19 cellular contexts compared by ENCODE assay signal in the genomic region with DNA sequence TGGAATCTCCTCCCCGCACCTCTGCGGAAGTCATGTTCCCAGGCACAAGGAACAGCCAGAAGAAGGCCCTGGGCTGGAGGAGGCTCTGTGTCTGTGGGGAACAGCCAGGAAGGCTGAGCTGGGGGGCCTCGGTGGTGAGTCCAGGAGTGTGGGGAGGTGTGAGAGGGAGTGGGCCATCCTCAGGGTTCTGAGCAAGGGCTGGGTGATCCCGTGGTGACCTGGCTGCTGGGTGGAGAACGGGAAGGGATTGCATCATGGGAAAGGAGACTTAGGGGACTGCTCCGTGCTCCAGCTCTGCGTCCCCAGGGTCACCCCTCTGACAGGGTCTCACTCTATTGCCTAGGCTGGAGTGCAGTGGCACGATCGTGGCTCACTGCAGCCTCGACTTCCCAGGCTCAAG. TPM values are rescaled to one million over a fixed set of nuclear protein-coding genes. Genes with fewer than 3 reads are reported as not detected.
DNase-seq lines count a peak whose midpoint lies in the region; ATAC-seq and TF ChIP-seq lines count a peak whose summit lies in the region.
"Had no signal": no experiment of that assay in that cellular context is flagged by ENCODE, and none has a peak within 500 bp of the region (broad histone marks: within the 10 kb centered on the region; RNA-seq: fewer than 3 reads in every experiment).

No MANE protein-coding gene starts in this region.

- no peaks in the 10 kb centered on the region for H4K20me1 ChIP-seq in PC-9 (ENCODE audit: insufficient read depth)
- no peaks in the 10 kb centered on the region for H4K20me1 ChIP-seq in hepatocyte (ENCODE audit: insufficient read depth, poor library complexity, severe bottlenecking)

- intact Hi-C loops in PC-9 (cut with micrococcal nuclease; ENCODE audit: unreplicated experiment) = no loop called here
- intact Hi-C loops in activated CD8-positive, alpha-beta T cell treated with anti-CD3 and anti-CD28 coated beads for 36 hours (cut with micrococcal nuclease) = no loop called here
- intact Hi-C loops in ovary (cut with DNase I) = no loop called here

- no peak overlapping the region for H3K4me3 ChIP-seq in PC-9
- H3K4me3 ChIP-seq in adipocyte (ENCODE audit: low read length) = no peak overlapping the region
- H3K4me3 ChIP-seq in hepatocyte = no peak overlapping the region
- H3K4me3 ChIP-seq in suprapubic skin = no peak overlapping the region
- H3K4me3 ChIP-seq in ovary = no peak overlapping the region
- H3K4me3 ChIP-seq: HAP-1 had no signal

- H3K79me2 ChIP-seq in PC-9 (ENCODE audit: low read depth) (no peaks in the 10 kb centered on the region), hepatocyte (no peaks in the 10 kb centered on the region)

- H3K4me3 Mint-ChIP-seq in activated CD8-positive, alpha-beta T cell treated with anti-CD3 and anti-CD28 coated beads for 36 hours = no peak overlapping the region
- H3K4me3 Mint-ChIP-seq: CD4-positive, CD25-positive, alpha-beta regulatory T cell had no signal

- no peak overlapping the region for H3K27ac Mint-ChIP-seq in activated CD8-positive, alpha-beta T cell treated with anti-CD3 and anti-CD28 coated beads for 36 hours

- no peaks in the 10 kb centered on the region for H3K27me3 Mint-ChIP-seq in activated CD8-positive, alpha-beta T cell treated with anti-CD3 and anti-CD28 coated beads for 36 hours
- H3K27me3 Mint-ChIP-seq: CD4-positive, CD25-positive, alpha-beta regulatory T cell had no signal

- H3K4me2 ChIP-seq in PC-9 (no peak overlapping the region), hepatocyte (no peak overlapping the region)
- H3K4me2 ChIP-seq: KMS-11 had no signal

- TF ChIP-seq POLR2A in suprapubic skin (IDR thresholded peaks at IDR 0.05) (no peak), ovary (IDR thresholded peaks at IDR 0.05) (no peak)

- DNase-seq in PC-9 (no peak), adipocyte (ENCODE audit: low read depth) (no peak), hepatocyte (ENCODE audit: low spot score) (no peak), suprapubic skin (ENCODE audit: low spot score in 2 of 2) (no peak), DMS 273 treated with DMSO at 0.1 percent for 48 hours (lab: John Stamatoyannopoulos, UW) (no peak), ovary (no peak)
- no peak for DNase-seq in activated CD8-positive, alpha-beta T cell treated with anti-CD3 and anti-CD28 coated beads for 36 hours
- DNase-seq: CD4-positive, CD25-positive, alpha-beta regulatory T cell; DMS79; NCI-H1694; NCI-H2081; NCI-H2171; NCI-H524 treated with DMSO at 0.1 percent for 48 hours; SIG-M5 had no signal

- H3K9me3 ChIP-seq in PC-9 (ENCODE audit: insufficient read depth, low read depth) (no peaks in the 10 kb centered on the region), adipocyte (ENCODE audit: control insufficient read depth, low read length) (no peaks in the 10 kb centered on the region), hepatocyte (ENCODE audit: low read depth) (no peaks in the 10 kb centered on the region), suprapubic skin (no peaks in the 10 kb centered on the region), ovary (no peaks in the 10 kb centered on the region)
- H3K9me3 ChIP-seq: HAP-1 had no signal

- no peaks in the 10 kb centered on the region for H3K4me1 Mint-ChIP-seq in activated CD8-positive, alpha-beta T cell treated with anti-CD3 and anti-CD28 coated beads for 36 hours (ENCODE audit: low read depth)
- H3K4me1 Mint-ChIP-seq: CD4-positive, CD25-positive, alpha-beta regulatory T cell had no signal

- TF ChIP-seq CTCF in PC-9 (conservative IDR thresholded peaks at IDR 0.05) = no peak
- no peak for TF ChIP-seq CTCF in hepatocyte (IDR thresholded peaks at IDR 0.05; ENCODE audit: poor library complexity)
- TF ChIP-seq CTCF in suprapubic skin (IDR thresholded peaks at IDR 0.05) = no peak
- TF ChIP-seq CTCF in activated CD8-positive, alpha-beta T cell treated with anti-CD3 and anti-CD28 coated beads for 36 hours (IDR thresholded peaks at IDR 0.05) = no peak
- no peak for TF ChIP-seq CTCF in ovary (IDR thresholded peaks at IDR 0.05)

- CTCF ChIA-PET in PC-9 (lab: Charles Lee) = no interaction called here
- CTCF ChIA-PET in activated CD8-positive, alpha-beta T cell treated with anti-CD3 and anti-CD28 coated beads for 36 hours (lab: Charles Lee) = no interaction called here

- WGBS in hepatocyte (ENCODE audit: low lambda C conversion rate, missing lambda C conversion rate) = 97% methylated on average over 10 of the region's 10 CpGs
- WGBS in suprapubic skin = 90% methylated on average over 10 of the region's 10 CpGs
- 88 to 93% (median 93%) methylated on average over 10 of the region's 10 CpGs for WGBS in ovary, 3 donors

- H3K36me3 Mint-ChIP-seq in activated CD8-positive, alpha-beta T cell treated with anti-CD3 and anti-CD28 coated beads for 36 hours (ENCODE audit: low read depth) = peaks cover 19% of the 10 kb centered on the region

- H3K36me3 ChIP-seq in PC-9 (ENCODE audit: low read depth) (no peaks in the 10 kb centered on the region; the same call in 1 of the 2 replicates), adipocyte (ENCODE audit: control insufficient read depth, insufficient read depth, low read length, severe bottlenecking) (peaks cover 44% of the 10 kb centered on the region), hepatocyte (replicated peaks; ENCODE audit: insufficient read depth, low read depth) (no peaks in the 10 kb centered on the region), suprapubic skin (peaks cover 29% of the 10 kb centered on the region), ovary (no peaks in the 10 kb centered on the region)

- H3K27me3 ChIP-seq in PC-9 (ENCODE audit: insufficient read depth, low read depth) (no peaks in the 10 kb centered on the region), adipocyte (replicated peaks; ENCODE audit: control insufficient read depth, insufficient read depth, low read length) (no peaks in the 10 kb centered on the region), hepatocyte (no peaks in the 10 kb centered on the region), suprapubic skin (no peaks in the 10 kb centered on the region), ovary (no peaks in the 10 kb centered on the region)

- peaks cover 17% of the 10 kb centered on the region for H3F3A ChIP-seq in PC-9 (ENCODE audit: insufficient read depth, low read depth)

- H3K9me3 Mint-ChIP-seq in activated CD8-positive, alpha-beta T cell treated with anti-CD3 and anti-CD28 coated beads for 36 hours = no peaks in the 10 kb centered on the region
- H3K9me3 Mint-ChIP-seq: CD4-positive, CD25-positive, alpha-beta regulatory T cell had no signal

- peak overlapping the region; percentile 72 for H3K9ac ChIP-seq in adipocyte (ENCODE audit: low read length)
- H3K9ac ChIP-seq: KMS-11 had no signal

- no peaks in the 10 kb centered on the region for H3K9me2 ChIP-seq in PC-9 (ENCODE audit: insufficient read depth)
- no peaks in the 10 kb centered on the region for H3K9me2 ChIP-seq in hepatocyte (replicated peaks; ENCODE audit: insufficient read depth)

- POLR2A ChIA-PET in PC-9 (lab: Charles Lee; ENCODE audit: unreplicated experiment) = no interaction called here
- POLR2A ChIA-PET in activated CD8-positive, alpha-beta T cell treated with anti-CD3 and anti-CD28 coated beads for 36 hours (lab: Charles Lee) = no interaction called here

- H3K27ac ChIP-seq in PC-9 = peak overlapping the region; percentile 87
- H3K27ac ChIP-seq in hepatocyte = peak overlapping the region; percentile 81
- H3K27ac ChIP-seq in suprapubic skin = peak overlapping the region; percentile 77
- no peak overlapping the region for H3K27ac ChIP-seq in ovary
- H3K27ac ChIP-seq: HL-60, KMS-11 had no signal

- no peak for ATAC-seq in activated CD8-positive, alpha-beta T cell treated with anti-CD3 and anti-CD28 coated beads for 36 hours
- no peak for ATAC-seq in GM18502 (IDR thresholded peaks at IDR 0.05; ENCODE audit: poor library complexity, unreplicated experiment)
- ATAC-seq: SK-N-SH treated with all-trans-retinoic acid at 6 μM for 48 hours had no signal

- peaks cover 13% of the 10 kb centered on the region for H3K4me1 ChIP-seq in PC-9 (replicated peaks; ENCODE audit: insufficient read depth)
- peaks cover 17% of the 10 kb centered on the region for H3K4me1 ChIP-seq in adipocyte (ENCODE audit: control insufficient read depth, insufficient read depth, low read length)
- no peaks in the 10 kb centered on the region for H3K4me1 ChIP-seq in hepatocyte (ENCODE audit: insufficient read depth)
- H3K4me1 ChIP-seq in suprapubic skin = peaks cover 34% of the 10 kb centered on the region
- no peaks in the 10 kb centered on the region for H3K4me1 ChIP-seq in ovary (ENCODE audit: insufficient read depth)
- H3K4me1 ChIP-seq: HAP-1 had no signal

- H2AFZ ChIP-seq in PC-9 (no peak overlapping the region), hepatocyte (no peak overlapping the region)

- BruUV-seq in PC-9 (replicated peaks; lab: Mats Ljungman, UMichigan) = no TSS peak

- TF ChIP-seq EP300 in suprapubic skin (IDR thresholded peaks at IDR 0.05) (no peak), ovary (IDR thresholded peaks at IDR 0.05) (no peak)

RNA-seq across cellular contexts. Expression of a gene that starts 13.8 kb away (rescaled TPM):
- total RNA-seq in PC-9 (2021) (46.8 and 48.5 TPM in 2 replicates), hepatocyte (20.6 and 24.2 TPM in 2 replicates), suprapubic skin (100 to 1,000 TPM in 1 of 4 donors, 10 to 100 TPM in 3; 69.0 to 103 (median 77.0) TPM), ovary (10 to 100 TPM in 6 of 7 donors, 1 to 10 TPM in 1; 7.5 to 37.8 (median 14.5) TPM)
- polyA plus RNA-seq in hepatocyte (33.2 and 34.0 TPM in 2 replicates), ovary (1 to 10 TPM; 8.7 to 9.0 TPM)
- 10 to 100 TPM; 15.7 to 17.6 TPM for total RNA-seq in activated CD8-positive, alpha-beta T cell treated with anti-CD3 and anti-CD28 coated beads for 36 hours

Comparison
In these comparisons a context has a peak if more than half of its experiments do, and no peak if none do; other contexts are left out.
1. H3K27ac ChIP-seq: peak in PC-9 (single experiment), hepatocyte (single experiment) and suprapubic skin (single experiment); none in ovary (0 of 2).